Comparison of ENCODE assay signal across 8 cellular contexts in genomic region chr12:100138048-100138907, GRCh38. TPM values are rescaled to one million over a fixed set of nuclear protein-coding genes. Genes with fewer than 3 reads are reported as not detected.
DNase-seq lines count a peak whose midpoint lies in the region; ATAC-seq and TF ChIP-seq lines count a peak whose summit lies in the region.

No MANE protein-coding gene starts in this region.

- H3K4me1 ChIP-seq in mesenchymal stem cell (ENCODE audit: control insufficient read depth, insufficient read depth, low read depth, low read length) (peaks cover 1% of the 10 kb centered on the region), uterus (no peaks in the 10 kb centered on the region)

- no peaks in the 10 kb centered on the region for H3K27me3 Mint-ChIP-seq in activated T-helper 1 cell treated with anti-CD3 and anti-CD28 coated beads, Interleukin-12 subunit alpha, Interleukin-12 subunit beta, Interleukin-2, Interleukin-4 antibody, amounts not matched to agents 30 ng/mL and 10 ng/mL and 1 ng/mL, durations not matched to agents 14 hours and 24 hours and 36 hours (ENCODE audit: insufficient read depth)

- no peak overlapping the region for H3K4me2 ChIP-seq in mesenchymal stem cell (ENCODE audit: low read length, poor library complexity, severe bottlenecking)

- H3K4me3 ChIP-seq in mesenchymal stem cell (ENCODE audit: insufficient read depth in 1 of 2, low read depth in 1 of 2, low read length in 2 of 2) (peak overlapping the region in 1 of 2 experiments; percentile 24), uterus (no peak overlapping the region)

- ATAC-seq in HG03196 (IDR thresholded peaks at IDR 0.05; ENCODE audit: unreplicated experiment) (peak; percentile 24), HG02642 (IDR thresholded peaks at IDR 0.05; ENCODE audit: poor library complexity, unreplicated experiment) (no peak)

- TF ChIP-seq CTCF in uterus (IDR thresholded peaks at IDR 0.05) = peak in 1 of 4 experiments; percentile 8

- H2BK5ac ChIP-seq in mesenchymal stem cell (ENCODE audit: low read depth, low read length, poor library complexity, severe bottlenecking) = no peak overlapping the region

- H4K8ac ChIP-seq in mesenchymal stem cell (ENCODE audit: low read length) = peak overlapping the region; percentile 49

- DNase-seq in NCI-H146 (lab: John Stamatoyannopoulos, UW) (peak; percentile 3), NCI-H146 treated with DMSO at 0.1 percent for 48 hours (lab: John Stamatoyannopoulos, UW; ENCODE audit: unreplicated experiment) (no peak), mesenchymal stem cell (peak; percentile 43), uterus (no peak), ureter (ENCODE audit: low spot score) (no peak)
- no peak for DNase-seq in activated T-helper 1 cell treated with anti-CD3 and anti-CD28 coated beads, Interleukin-12 subunit alpha, Interleukin-12 subunit beta, Interleukin-2, Interleukin-4 antibody, amounts not matched to agents 30 ng/mL and 10 ng/mL and 1 ng/mL, durations not matched to agents 14 hours and 24 hours and 36 hours (ENCODE audit: low spot score)

- H2BK12ac ChIP-seq in mesenchymal stem cell (ENCODE audit: low read length in 2 of 2) = no peak overlapping the region

- H3K9me3 Mint-ChIP-seq in activated T-helper 1 cell treated with anti-CD3 and anti-CD28 coated beads, Interleukin-12 subunit alpha, Interleukin-12 subunit beta, Interleukin-2, Interleukin-4 antibody, amounts not matched to agents 30 ng/mL and 10 ng/mL and 1 ng/mL, durations not matched to agents 14 hours and 24 hours and 36 hours = no peaks in the 10 kb centered on the region

- H2BK120ac ChIP-seq in mesenchymal stem cell (ENCODE audit: low read depth, low read length) = no peak overlapping the region

- peak overlapping the region; percentile 40 for H3K27ac Mint-ChIP-seq in activated T-helper 1 cell treated with anti-CD3 and anti-CD28 coated beads, Interleukin-12 subunit alpha, Interleukin-12 subunit beta, Interleukin-2, Interleukin-4 antibody, amounts not matched to agents 30 ng/mL and 10 ng/mL and 1 ng/mL, durations not matched to agents 14 hours and 24 hours and 36 hours

- H2BK15ac ChIP-seq in mesenchymal stem cell (ENCODE audit: low read depth, poor library complexity, severe bottlenecking) = no peak overlapping the region

- peak overlapping the region; percentile 6 for H3K4me3 Mint-ChIP-seq in activated T-helper 1 cell treated with anti-CD3 and anti-CD28 coated beads, Interleukin-12 subunit alpha, Interleukin-12 subunit beta, Interleukin-2, Interleukin-4 antibody, amounts not matched to agents 30 ng/mL and 10 ng/mL and 1 ng/mL, durations not matched to agents 14 hours and 24 hours and 36 hours

- H3K79me1 ChIP-seq in mesenchymal stem cell (replicated peaks; ENCODE audit: low read length, poor library complexity, severe bottlenecking) = peaks cover 13% of the 10 kb centered on the region

- no peak overlapping the region for H2AFZ ChIP-seq in mesenchymal stem cell (ENCODE audit: low read depth, low read length)

- H3K18ac ChIP-seq in mesenchymal stem cell (ENCODE audit: low read depth in 1 of 2, low read length in 2 of 2) = peak overlapping the region in 1 of 2 experiments; percentile 11

- peaks cover 24% of the 10 kb centered on the region for H3K36me3 Mint-ChIP-seq in activated T-helper 1 cell treated with anti-CD3 and anti-CD28 coated beads, Interleukin-12 subunit alpha, Interleukin-12 subunit beta, Interleukin-2, Interleukin-4 antibody, amounts not matched to agents 30 ng/mL and 10 ng/mL and 1 ng/mL, durations not matched to agents 14 hours and 24 hours and 36 hours (ENCODE audit: low read depth)

- intact Hi-C loops in activated T-helper 1 cell treated with anti-CD3 and anti-CD28 coated beads, Interleukin-12 subunit alpha, Interleukin-12 subunit beta, Interleukin-2, Interleukin-4 antibody, amounts not matched to agents 30 ng/mL and 10 ng/mL and 1 ng/mL, durations not matched to agents 14 hours and 24 hours and 36 hours (cut with micrococcal nuclease) = loop anchor here (10.0 kb wide), 1 partner anchor 1557 kb away; the partner anchor contains the start of gene CHPT1
- intact Hi-C loops in uterus (cut with DNase I; ENCODE audit: low total_unique reads) = no loop called here

- H3K9ac ChIP-seq in mesenchymal stem cell (ENCODE audit: low read length) = peak overlapping the region; percentile 8

- 67% methylated on average over 7 of the region's 9 CpGs for WGBS in mesenchymal stem cell

- H3K27me3 ChIP-seq in mesenchymal stem cell (ENCODE audit: control insufficient read depth in 1 of 2, insufficient read depth in 1 of 2, low read length in 2 of 2) = no peaks in the 10 kb centered on the region
- no peaks in the 10 kb centered on the region for H3K27me3 ChIP-seq in uterus

- H3K27ac ChIP-seq in mesenchymal stem cell (ENCODE audit: low read length, poor library complexity, severe bottlenecking) (no peak overlapping the region), uterus (no peak overlapping the region)

- no peak overlapping the region for H2AK5ac ChIP-seq in mesenchymal stem cell (ENCODE audit: low read length, severe bottlenecking)

- no peak overlapping the region for H3K4ac ChIP-seq in mesenchymal stem cell (ENCODE audit: low read depth in 1 of 2, low read length in 2 of 2)

- no peak overlapping the region for H3K23ac ChIP-seq in mesenchymal stem cell (ENCODE audit: low read length in 2 of 2)

- H3K36me3 ChIP-seq in mesenchymal stem cell (ENCODE audit: control insufficient read depth in 1 of 2, insufficient read depth in 2 of 2, low read depth in 1 of 2, low read length in 2 of 2) = no peaks in the 10 kb centered on the region
- no peaks in the 10 kb centered on the region for H3K36me3 ChIP-seq in uterus

- peaks cover 60% of the 10 kb centered on the region for H3K4me1 Mint-ChIP-seq in activated T-helper 1 cell treated with anti-CD3 and anti-CD28 coated beads, Interleukin-12 subunit alpha, Interleukin-12 subunit beta, Interleukin-2, Interleukin-4 antibody, amounts not matched to agents 30 ng/mL and 10 ng/mL and 1 ng/mL, durations not matched to agents 14 hours and 24 hours and 36 hours (ENCODE audit: low read depth)

- TF ChIP-seq POLR2A in uterus (IDR thresholded peaks at IDR 0.05) = no peak

- no peak overlapping the region for H4K91ac ChIP-seq in mesenchymal stem cell (ENCODE audit: low read length)

- H3K9me3 ChIP-seq in mesenchymal stem cell (ENCODE audit: control insufficient read depth, low read length) (no peaks in the 10 kb centered on the region), uterus (no peaks in the 10 kb centered on the region)

- no peak overlapping the region for H3K14ac ChIP-seq in mesenchymal stem cell (ENCODE audit: low read length in 2 of 2)

RNA-seq across cellular contexts. Expression of gene BLTP3B, which starts 4.4 kb away (rescaled TPM):
- 72.6 and 74.6 TPM in 2 replicates for total RNA-seq in activated T-helper 1 cell treated with anti-CD3 and anti-CD28 coated beads, Interleukin-12 subunit alpha, Interleukin-12 subunit beta, Interleukin-2, Interleukin-4 antibody, amounts not matched to agents 30 ng/mL and 10 ng/mL and 1 ng/mL, durations not matched to agents 14 hours and 24 hours and 36 hours
- polyA plus RNA-seq in mesenchymal stem cell (2013, experiment 1 of 2) = 14.1 TPM
- 12.8 TPM for polyA plus RNA-seq in mesenchymal stem cell (2013, experiment 2 of 2)
- 10 to 100 TPM in 3 of 4 donors, 1 to 10 TPM in 1; 9.7 to 42.0 (median 25.1) TPM for total RNA-seq in uterus
- 25.6 TPM for total RNA-seq in ureter

Comparison
In these comparisons a context has a peak if more than half of its experiments do, and no peak if none do; other contexts are left out.
1. DNase-seq: peak in NCI-H146 (single experiment) and mesenchymal stem cell (single experiment); none in NCI-H146 treated with DMSO at 0.1 percent for 48 hours (single experiment), activated T-helper 1 cell treated with anti-CD3 and anti-CD28 coated beads, Interleukin-12 subunit alpha, Interleukin-12 subunit beta, Interleukin-2, Interleukin-4 antibody, amounts not matched to agents 30 ng/mL and 10 ng/mL and 1 ng/mL, durations not matched to agents 14 hours and 24 hours and 36 hours (single experiment), uterus (0 of 2) and ureter (single experiment).